ENCODE assay signal across 10 cellular contexts in the genomic region with DNA sequence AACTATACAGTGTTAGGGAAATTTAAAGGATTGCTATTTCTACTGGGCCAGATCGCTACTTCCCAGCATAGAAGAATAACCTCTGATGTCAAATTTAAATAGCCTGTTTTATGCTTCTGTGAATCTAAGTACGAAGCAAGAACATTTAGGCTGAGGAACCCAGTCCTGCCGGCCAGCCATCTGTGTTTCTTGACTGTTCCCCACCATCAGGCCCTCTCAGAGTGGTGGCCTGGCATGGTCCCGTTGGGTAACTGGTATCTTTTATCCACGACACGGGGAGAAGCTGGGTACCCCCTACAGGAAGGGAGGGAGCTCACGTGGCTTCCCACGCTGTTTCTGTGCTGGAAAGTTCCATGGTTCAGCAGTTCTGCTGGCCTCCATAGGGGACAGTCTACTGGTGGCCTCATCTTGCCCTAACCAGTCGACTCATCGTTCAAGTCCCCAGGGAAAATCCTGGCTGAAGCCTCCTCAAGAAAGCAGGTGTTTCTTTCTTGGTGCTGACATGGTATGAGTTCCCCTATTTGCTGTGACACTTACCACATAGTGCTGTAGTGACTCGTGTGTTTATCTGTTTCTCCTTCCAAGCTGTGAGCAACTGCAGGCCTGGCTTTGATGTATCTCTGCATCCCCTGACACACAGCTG.
DNase-seq lines count a peak whose midpoint lies in the region; ATAC-seq and TF ChIP-seq lines count a peak whose summit lies in the region.
"Had no signal": no experiment of that assay in that cellular context is flagged by ENCODE, and none has a peak within 500 bp of the region (broad histone marks: within the 10 kb centered on the region; RNA-seq: fewer than 3 reads in every experiment).

No MANE protein-coding gene starts in this region.

- DNase-seq in HT1080 (ENCODE audit: low read depth) (peak; percentile 44), fibroblast of villous mesenchyme (ENCODE audit: low read depth) (peak; percentile 6), NCI-H146 treated with DMSO at 0.1 percent for 48 hours (lab: John Stamatoyannopoulos, UW; ENCODE audit: unreplicated experiment) (no peak), NCI-H2227 (lab: John Stamatoyannopoulos, UW; ENCODE audit: unreplicated experiment) (no peak)
- no peak for DNase-seq in stimulated activated CD4-positive, alpha-beta T cell treated with anti-CD3 and anti-CD28 coated beads, Interleukin-15, amount 100 ng/mL, for 24 hours
- no peak for DNase-seq in CD8-positive, alpha-beta T cell
- DNase-seq: DND-41 had no signal

- no peak overlapping the region for H3K4me3 Mint-ChIP-seq in CD8-positive, alpha-beta T cell

- H3K27me3 Mint-ChIP-seq in CD8-positive, alpha-beta T cell (ENCODE audit: low read depth): peaks cover 25% of the 10 kb centered on the region

- no peak for TF ChIP-seq CTCF in fibroblast of villous mesenchyme (IDR thresholded peaks at IDR 0.05; ENCODE audit: insufficient read depth, low read depth, low read length)
- TF ChIP-seq CTCF in CD8-positive, alpha-beta T cell (IDR thresholded peaks at IDR 0.05): no peak

- no peaks in the 10 kb centered on the region for H3K36me3 Mint-ChIP-seq in CD8-positive, alpha-beta T cell

- H3K27me3 ChIP-seq in BLaER1 treated with 17β-estradiol and CSF1 and Interleukin-3, amounts not matched to agents 10 nM and 100 nM: no peaks in the 10 kb centered on the region
- peaks cover 3% of the 10 kb centered on the region for H3K27me3 ChIP-seq in CD8-positive, alpha-beta T cell (ENCODE audit: insufficient read depth, low read length)

- POLR2A ChIA-PET in CD8-positive, alpha-beta T cell (lab: Charles Lee): no interaction called here

- ATAC-seq in GM21360 (IDR thresholded peaks at IDR 0.05; ENCODE audit: unreplicated experiment): peak; percentile 55
- ATAC-seq in CD8-positive, alpha-beta T cell: no peak

- H3K9me3 Mint-ChIP-seq in CD8-positive, alpha-beta T cell: no peaks in the 10 kb centered on the region

- H3K4me1 Mint-ChIP-seq in CD8-positive, alpha-beta T cell (ENCODE audit: low read depth): no peaks in the 10 kb centered on the region

- H3K4me3 ChIP-seq in BLaER1 treated with 17β-estradiol and CSF1 and Interleukin-3, amounts not matched to agents 10 nM and 100 nM: peak overlapping the region in 7 of 10 experiments; percentile 3 to 43 (median 24); a peak in 10 of 20 replicates
- H3K4me3 ChIP-seq in fibroblast of villous mesenchyme (ENCODE audit: low read depth, low read length): no peak overlapping the region
- no peak overlapping the region for H3K4me3 ChIP-seq in CD8-positive, alpha-beta T cell (ENCODE audit: low read depth, low read length)
- H3K4me3 ChIP-seq: skin epidermis had no signal

- CTCF ChIA-PET in CD8-positive, alpha-beta T cell (lab: Charles Lee): no interaction called here

- H3K4me2 ChIP-seq in BLaER1 treated with 17β-estradiol and CSF1 and Interleukin-3, amounts not matched to agents 10 nM and 100 nM: peak overlapping the region; percentile 72 to 95 (median 87)

- H3K4me1 ChIP-seq in BLaER1 treated with 17β-estradiol and CSF1 and Interleukin-3, amounts not matched to agents 10 nM and 100 nM: peaks cover 20 to 39% (median 33%) of the 10 kb centered on the region in 10 experiments
- no peaks in the 10 kb centered on the region for H3K4me1 ChIP-seq in CD8-positive, alpha-beta T cell (ENCODE audit: insufficient read depth, low read length)

- intact Hi-C loops in CD8-positive, alpha-beta T cell (cut with DNase I, micrococcal nuclease): no loop called here

- peak overlapping the region in 8 of 11 experiments; percentile 31 to 65 (median 52); a peak in 14 of 22 replicates for H3K9ac ChIP-seq in BLaER1 treated with 17β-estradiol and CSF1 and Interleukin-3, amounts not matched to agents 10 nM and 100 nM

- no peaks in the 10 kb centered on the region for H3K36me3 ChIP-seq in BLaER1 treated with 17β-estradiol and CSF1 and Interleukin-3, amounts not matched to agents 10 nM and 100 nM
- H3K36me3 ChIP-seq in CD8-positive, alpha-beta T cell (ENCODE audit: insufficient read depth, low read length): no peaks in the 10 kb centered on the region

- no peak overlapping the region for H3K27ac Mint-ChIP-seq in CD8-positive, alpha-beta T cell

- peaks cover 0 to 6% (median 0%) of the 10 kb centered on the region in 11 experiments; a peak in 2 of 22 replicates for H4K20me1 ChIP-seq in BLaER1 treated with 17β-estradiol and CSF1 and Interleukin-3, amounts not matched to agents 10 nM and 100 nM

- H3K27ac ChIP-seq in BLaER1 treated with 17β-estradiol and CSF1 and Interleukin-3, amounts not matched to agents 10 nM and 100 nM: peak overlapping the region in 8 of 11 experiments; percentile 43 to 73 (median 67); a peak in 16 of 22 replicates
- no peak overlapping the region for H3K27ac ChIP-seq in CD8-positive, alpha-beta T cell (ENCODE audit: low read depth, low read length)
- H3K27ac ChIP-seq: skin epidermis had no signal

- H3K9me3 ChIP-seq in BLaER1 treated with 17β-estradiol and CSF1 and Interleukin-3, amounts not matched to agents 10 nM and 100 nM (replicated peaks in 1 of 11): peaks cover 20 to 25% (median 21%) of the 10 kb centered on the region in 11 experiments
- no peaks in the 10 kb centered on the region for H3K9me3 ChIP-seq in CD8-positive, alpha-beta T cell (ENCODE audit: low read length)

Comparison
In these comparisons a context has a peak if more than half of its experiments do, and no peak if none do; other contexts are left out.
1. H3K4me3 ChIP-seq: peak in BLaER1 treated with 17β-estradiol and CSF1 and Interleukin-3, amounts not matched to agents 10 nM and 100 nM (7 of 10); none in fibroblast of villous mesenchyme (single experiment) and CD8-positive, alpha-beta T cell (single experiment).
2. DNase-seq: peak in HT1080 (single experiment) and fibroblast of villous mesenchyme (single experiment); none in stimulated activated CD4-positive, alpha-beta T cell treated with anti-CD3 and anti-CD28 coated beads, Interleukin-15, amount 100 ng/mL, for 24 hours (single experiment), NCI-H146 treated with DMSO at 0.1 percent for 48 hours (single experiment), NCI-H2227 (single experiment) and CD8-positive, alpha-beta T cell (0 of 7).